9 cellular contexts compared by ENCODE assay signal in genomic region chr5:148384389-148384756, GRCh38. TPM values are rescaled to one million over a fixed set of nuclear protein-coding genes. Genes with fewer than 3 reads are reported as not detected.
DNase-seq lines count a peak whose midpoint lies in the region; ATAC-seq and TF ChIP-seq lines count a peak whose summit lies in the region.
"Had no signal": no experiment of that assay in that cellular context is flagged by ENCODE, and none has a peak within 500 bp of the region (broad histone marks: within the 10 kb centered on the region; RNA-seq: fewer than 3 reads in every experiment).

No MANE protein-coding gene starts in this region.

- peaks cover 19% of the 10 kb centered on the region for H3K4me1 ChIP-seq in HAP-1
- peaks cover 26% of the 10 kb centered on the region for H3K4me1 ChIP-seq in endocrine pancreas (ENCODE audit: control insufficient read depth, insufficient read depth, low read length)
- peaks cover 18 to 40% of the 10 kb centered on the region in 2 donors for H3K4me1 ChIP-seq in naive thymus-derived CD4-positive, alpha-beta T cell (ENCODE audit: control insufficient read depth in 2 of 2, insufficient read depth in 2 of 2, low read length in 2 of 2)

- H3K4me3 ChIP-seq in GM12865 (ENCODE audit: low read depth, low read length) = peak overlapping the region; percentile 91
- peak overlapping the region; percentile 84 for H3K4me3 ChIP-seq in HAP-1
- H3K4me3 ChIP-seq in endocrine pancreas (ENCODE audit: control insufficient read depth, insufficient read depth, low read length) = peak overlapping the region; percentile 91
- peak overlapping the region; percentile 66 for H3K4me3 ChIP-seq in naive thymus-derived CD4-positive, alpha-beta T cell (ENCODE audit: low read length)

- no peaks in the 10 kb centered on the region for H3K27me3 ChIP-seq in HAP-1 (ENCODE audit: low read depth)
- no peaks in the 10 kb centered on the region for H3K27me3 ChIP-seq in endocrine pancreas (ENCODE audit: control insufficient read depth, insufficient read depth, low read length)
- no peaks in the 10 kb centered on the region for H3K27me3 ChIP-seq in naive thymus-derived CD4-positive, alpha-beta T cell (ENCODE audit: control insufficient read depth in 2 of 2, insufficient read depth in 2 of 2, low read length in 2 of 2)

- intact Hi-C loops in naive thymus-derived CD4-positive, alpha-beta T cell (cut with micrococcal nuclease) = loop anchor here (1.0 to 10.0 kb wide), 11 partner anchors 14 to 1973 kb away; partner anchors contain the start of genes PPARGC1B (in 2 of the 2), SLC26A2 (in 2 of the 2), TCOF1 (in 2 of the 2) and CSNK1A1 (in 1 of the 2)

- no peak for ATAC-seq in naive thymus-derived CD4-positive, alpha-beta T cell

- H3K36me3 ChIP-seq in HAP-1 (replicated peaks) = no peaks in the 10 kb centered on the region; the same call in 1 of the 2 replicates
- no peaks in the 10 kb centered on the region for H3K36me3 ChIP-seq in endocrine pancreas (ENCODE audit: control insufficient read depth, insufficient read depth, low read length)
- no peaks in the 10 kb centered on the region for H3K36me3 ChIP-seq in naive thymus-derived CD4-positive, alpha-beta T cell (ENCODE audit: control insufficient read depth in 2 of 3, insufficient read depth in 3 of 3, low read length in 3 of 3)

- in situ Hi-C loops in HAP-1 (cut with MboI; ENCODE audit: low sequenced_read_pairs) = no loop called here

- peak; percentile 46 for DNase-seq in GM12865 (ENCODE audit: low read depth)
- DNase-seq in HAP-1 (ENCODE audit: low spot score in 2 of 2) = no peak
- peak; percentile 8 for DNase-seq in RPMI7951 (ENCODE audit: low read depth)
- peak in 1 of 9 donors; percentile 34 for DNase-seq in naive thymus-derived CD4-positive, alpha-beta T cell
- DNase-seq in activated gamma-delta T cell (lab: John Stamatoyannopoulos, UW) = no peak
- no peak for DNase-seq in superior temporal gyrus (ENCODE audit: extremely low spot score)
- no peak for DNase-seq in KG1 (lab: John Stamatoyannopoulos, UW)

- peaks cover 45 to 78% (median 71%) of the 10 kb centered on the region in 7 donors for H3K4me1 Mint-ChIP-seq in naive thymus-derived CD4-positive, alpha-beta T cell

- peak overlapping the region; percentile 91 for H3K27ac ChIP-seq in naive thymus-derived CD4-positive, alpha-beta T cell (ENCODE audit: low read depth, low read length)

- POLR2A ChIA-PET in naive thymus-derived CD4-positive, alpha-beta T cell (lab: Charles Lee) = interaction anchor here (0.6 to 2.2 kb wide), 7 partner anchors 9 to 1166 kb away, joined by 3 to 7 read pairs (median 4); no protein-coding TSS in a partner anchor

- no peaks in the 10 kb centered on the region for H3K9me3 ChIP-seq in HAP-1
- H3K9me3 ChIP-seq in endocrine pancreas (ENCODE audit: control insufficient read depth, low read length) = no peaks in the 10 kb centered on the region
- no peaks in the 10 kb centered on the region for H3K9me3 ChIP-seq in naive thymus-derived CD4-positive, alpha-beta T cell (ENCODE audit: control insufficient read depth in 2 of 3, low read length in 3 of 3)

- H3K27me3 Mint-ChIP-seq in naive thymus-derived CD4-positive, alpha-beta T cell = no peaks in the 10 kb centered on the region

- H3K9ac ChIP-seq in endocrine pancreas (ENCODE audit: control insufficient read depth, insufficient read depth, low read length) = peak overlapping the region; percentile 100

- CTCF ChIA-PET in naive thymus-derived CD4-positive, alpha-beta T cell (lab: Charles Lee) = interaction anchor here (0.7 kb wide), 1 partner anchor 9 kb away, joined by 3 read pairs; no protein-coding TSS in a partner anchor

- H3K9me3 Mint-ChIP-seq in naive thymus-derived CD4-positive, alpha-beta T cell = peaks cover 0 to 3% (median 0%) of the 10 kb centered on the region in 11 donors

- H3K36me3 Mint-ChIP-seq in naive thymus-derived CD4-positive, alpha-beta T cell = peaks cover 0 to 30% (median 3%) of the 10 kb centered on the region in 5 donors

- H3K27ac Mint-ChIP-seq in naive thymus-derived CD4-positive, alpha-beta T cell = peak overlapping the region; percentile 93 to 99 (median 98)

- peak overlapping the region; percentile 84 to 97 (median 88) for H3K4me3 Mint-ChIP-seq in naive thymus-derived CD4-positive, alpha-beta T cell

- no peak for TF ChIP-seq CTCF in GM12865 (IDR thresholded peaks at IDR 0.05; ENCODE audit: insufficient read depth, low read depth, low read length, missing control alignments)

RNA-seq across cellular contexts. Expression of gene FBXO38, which starts 0.6 kb away (rescaled TPM):
- total RNA-seq in RPMI7951 (2014; rRNA removed; shearing (Covaris generic)) = 24.7 and 31.8 TPM in 2 replicates
- 10 to 100 TPM; 59.2 to 80.0 (median 65.6) TPM for total RNA-seq in naive thymus-derived CD4-positive, alpha-beta T cell
- 10 to 100 TPM; 16.7 to 23.4 TPM for polyA plus RNA-seq in naive thymus-derived CD4-positive, alpha-beta T cell

RNA-seq across cellular contexts. Expression of gene SPINK9, which starts 49.0 kb away (rescaled TPM):
- total RNA-seq in RPMI7951 (2014; rRNA removed; shearing (Covaris generic)) = not detected in 2 replicates
- not detected for total RNA-seq in naive thymus-derived CD4-positive, alpha-beta T cell
- polyA plus RNA-seq in naive thymus-derived CD4-positive, alpha-beta T cell = 1 to 10 TPM in 1 of 2 donors, not detected in 1; 1.0 TPM
- total RNA-seq: subcutaneous adipose tissue had no signal

Comparison
In these comparisons a context has a peak if more than half of its experiments do, and no peak if none do; other contexts are left out.
1. DNase-seq: peak in GM12865 (single experiment) and RPMI7951 (single experiment); none in HAP-1 (0 of 2), activated gamma-delta T cell (single experiment), superior temporal gyrus (single experiment) and KG1 (single experiment).
2. Peak in every context shown above with its lines, with median percentiles within 50 percentile points of each other: H3K4me3 ChIP-seq.